In the genomic region with DNA sequence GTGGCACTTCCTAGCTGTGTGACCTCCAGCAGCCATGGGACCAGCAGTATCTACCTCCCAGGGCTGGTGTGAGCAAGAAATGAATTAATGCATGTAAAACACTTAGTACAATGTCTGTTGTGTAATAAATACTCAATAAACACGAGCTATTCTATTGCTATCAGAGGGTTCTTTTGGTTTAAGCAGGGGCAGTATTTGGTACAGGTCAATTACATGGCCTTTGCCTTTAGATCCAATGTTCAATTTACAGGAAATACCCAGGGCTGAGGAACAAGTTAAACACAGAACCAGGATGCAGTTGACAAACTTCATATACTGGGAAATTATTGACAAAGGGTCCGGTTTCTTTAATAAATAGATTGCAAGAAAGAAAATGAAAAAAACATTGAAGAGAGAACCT, we compare ENCODE assay signal across 29 cellular contexts. TPM values are rescaled to one million over a fixed set of nuclear protein-coding genes. Genes with fewer than 3 reads are reported as not detected.
DNase-seq lines count a peak whose midpoint lies in the region; ATAC-seq, FAIRE-seq and TF ChIP-seq lines count a peak whose summit lies in the region.
"Had no signal": no experiment of that assay in that cellular context is flagged by ENCODE, and none has a peak within 500 bp of the region (broad histone marks: within the 10 kb centered on the region; RNA-seq: fewer than 3 reads in every experiment).

No MANE protein-coding gene starts in this region.

- H3K4me1 ChIP-seq in RWPE2 (ENCODE audit: insufficient read depth, poor library complexity, severe bottlenecking) (peaks cover 21% of the 10 kb centered on the region), right cardiac atrium (ENCODE audit: control insufficient read depth, insufficient read depth, low read length) (peaks cover 34% of the 10 kb centered on the region), psoas muscle (peaks cover 15% of the 10 kb centered on the region), smooth muscle cell (ENCODE audit: low read depth) (no peaks in the 10 kb centered on the region)

- WGBS in right cardiac atrium = 65% methylated on average over 2 of the region's 2 CpGs
- 72 to 81% (median 76%) methylated on average over 2 of the region's 2 CpGs for WGBS in psoas muscle, 3 donors
- WGBS in smooth muscle cell (ENCODE audit: low lambda C conversion rate) = 86% methylated on average over 2 of the region's 2 CpGs

- H2AFZ ChIP-seq in smooth muscle cell (ENCODE audit: low read depth) = no peak overlapping the region

- no peaks in the 10 kb centered on the region for H4K20me1 ChIP-seq in smooth muscle cell (ENCODE audit: low read depth)
- H4K20me1 ChIP-seq: BLaER1 treated with 17β-estradiol and CSF1 and Interleukin-3, amounts not matched to agents 10 nM and 100 nM had no signal

- H3K9me3 ChIP-seq in RWPE2 (ENCODE audit: severe bottlenecking) (no peaks in the 10 kb centered on the region), right cardiac atrium (ENCODE audit: control insufficient read depth, low read length) (no peaks in the 10 kb centered on the region), psoas muscle (no peaks in the 10 kb centered on the region), smooth muscle cell (replicated peaks; ENCODE audit: low read depth) (no peaks in the 10 kb centered on the region)
- H3K9me3 ChIP-seq: adrenal gland; BLaER1 treated with 17β-estradiol and CSF1 and Interleukin-3, amounts not matched to agents 10 nM and 100 nM; Caco-2; spleen had no signal

- peak overlapping the region; percentile 97 for H3K27ac ChIP-seq in RWPE2 (ENCODE audit: poor library complexity, severe bottlenecking)
- H3K27ac ChIP-seq in right cardiac atrium (ENCODE audit: low read length) = peak overlapping the region; percentile 68
- H3K27ac ChIP-seq in psoas muscle = no peak overlapping the region
- H3K27ac ChIP-seq in smooth muscle cell (ENCODE audit: low read depth) = no peak overlapping the region
- H3K27ac ChIP-seq: BLaER1 treated with 17β-estradiol and CSF1 and Interleukin-3, amounts not matched to agents 10 nM and 100 nM; brain microvascular endothelial cell; foreskin keratinocyte; spleen had no signal

- H3K36me3 ChIP-seq in RWPE2 (ENCODE audit: low read depth) = peaks cover 22% of the 10 kb centered on the region
- peaks cover 0 to 30% of the 10 kb centered on the region in 2 donors for H3K36me3 ChIP-seq in psoas muscle (ENCODE audit: insufficient read depth in 1 of 2, low read depth in 1 of 2)
- H3K36me3 ChIP-seq in smooth muscle cell (ENCODE audit: low read depth) = no peaks in the 10 kb centered on the region

- intact Hi-C loops in right cardiac atrium (cut with DNase I) = loop anchor here in 2 of 4 donors (5.0 kb wide), 2 partner anchors 90 to 105 kb away; no protein-coding TSS in a partner anchor
- intact Hi-C loops in psoas muscle (cut with DNase I) = loop anchor here in 1 of 2 donors (10.0 kb wide), 1 partner anchor 267 kb away; no protein-coding TSS in a partner anchor

- H3K4me2 ChIP-seq in smooth muscle cell = no peak overlapping the region
- H3K4me2 ChIP-seq: BLaER1 treated with 17β-estradiol and CSF1 and Interleukin-3, amounts not matched to agents 10 nM and 100 nM had no signal

- FAIRE-seq in HTR-8/SVneo (lab: Jason Lieb, UNC) = peak; percentile 70
- FAIRE-seq: GM18507 had no signal

- H3F3A ChIP-seq in smooth muscle cell (ENCODE audit: low read depth) = peaks cover 8% of the 10 kb centered on the region

- H3K9ac ChIP-seq in smooth muscle cell (ENCODE audit: low read depth) = no peak overlapping the region
- H3K9ac ChIP-seq: BLaER1 treated with 17β-estradiol and CSF1 and Interleukin-3, amounts not matched to agents 10 nM and 100 nM had no signal

- H3K79me2 ChIP-seq in smooth muscle cell (ENCODE audit: low read depth) = no peaks in the 10 kb centered on the region

- H3K4me3 ChIP-seq in RWPE2 (ENCODE audit: severe bottlenecking) (no peak overlapping the region), right cardiac atrium (ENCODE audit: low read length) (peak overlapping the region; percentile 11), psoas muscle (peak overlapping the region; percentile 77), smooth muscle cell (no peak overlapping the region)
- H3K4me3 ChIP-seq: adrenal gland; BLaER1 treated with 17β-estradiol and CSF1 and Interleukin-3, amounts not matched to agents 10 nM and 100 nM had no signal

- H3K27me3 ChIP-seq in RWPE2 (ENCODE audit: insufficient read depth, poor library complexity, severe bottlenecking) (no peaks in the 10 kb centered on the region), right cardiac atrium (ENCODE audit: control insufficient read depth, insufficient read depth) (no peaks in the 10 kb centered on the region), psoas muscle (ENCODE audit: insufficient read depth in 3 of 3, low read length in 2 of 3) (no peaks in the 10 kb centered on the region), smooth muscle cell (ENCODE audit: low read depth) (no peaks in the 10 kb centered on the region)
- H3K27me3 ChIP-seq: adrenal gland, brain microvascular endothelial cell, foreskin keratinocyte had no signal

- DNase-seq in HTR-8/SVneo (ENCODE audit: insufficient read length, low spot score) (no peak), RWPE2 (ENCODE audit: low spot score) (no peak), right cardiac atrium (no peak), psoas muscle (no peak), NCI-H187 treated with DMSO at 0.1 percent for 48 hours (lab: John Stamatoyannopoulos, UW) (no peak), NCI-H1105 (lab: John Stamatoyannopoulos, UW) (no peak), DMS153 treated with DMSO at 0.1 percent for 48 hours (lab: John Stamatoyannopoulos, UW; ENCODE audit: unreplicated experiment) (no peak), smooth muscle cell (lab: John Stamatoyannopoulos, UW; ENCODE audit: unreplicated experiment) (no peak)
- DNase-seq: activated CD4-positive, alpha-beta memory T cell treated with anti-CD3 and anti-CD28 coated beads for 36 hours; activated CD4-positive, CD25-positive, alpha-beta regulatory T cell; activated CD8-positive, alpha-beta memory T cell treated with anti-CD3 and anti-CD28 coated beads, Interleukin-2, amount 50 U/mL, for 4 hours; activated naive CD4-positive, alpha-beta T cell treated with anti-CD3 and anti-CD28 coated beads for 36 hours; adrenal gland; brain microvascular endothelial cell; Caco-2; DND-41; effector CD4-positive, alpha-beta T cell; foreskin keratinocyte; MV-4-11; naive thymus-derived CD8-positive, alpha-beta T cell; NCI-H510A; occipital lobe; SIG-M5; stimulated activated CD4-positive, alpha-beta T cell treated with anti-CD3 and anti-CD28 coated beads, Interleukin-4, amount 100 ng/mL, for 1 hour; substantia nigra had no signal

- ATAC-seq in RWPE2 (ENCODE audit: low read depth) (no peak), right cardiac atrium (no peak), psoas muscle (no peak)
- ATAC-seq: foreskin keratinocyte; naive thymus-derived CD8-positive, alpha-beta T cell had no signal

- no peak for TF ChIP-seq CTCF in RWPE2 (IDR thresholded peaks at IDR 0.05; ENCODE audit: poor library complexity, severe bottlenecking)
- TF ChIP-seq CTCF in psoas muscle (IDR thresholded peaks at IDR 0.05) = no peak
- no peak for TF ChIP-seq CTCF in smooth muscle cell (IDR thresholded peaks at IDR 0.05; ENCODE audit: borderline replicate concordance, insufficient read depth, poor library complexity, severe bottlenecking)

RNA-seq across cellular contexts. Expression of gene TGM2, which starts 2.9 kb away (rescaled TPM):
- total RNA-seq in right cardiac atrium (1,000 to 10,000 TPM in 3 of 4 donors, 100 to 1,000 TPM in 1; 963 to 1,731 (median 1,257) TPM), psoas muscle (100 to 1,000 TPM in 3 of 4 donors, 10 to 100 TPM in 1; 38.0 to 235 (median 134) TPM), smooth muscle cell (53.6 and 72.0 TPM in 2 replicates)
- polyA plus RNA-seq in right cardiac atrium (447 TPM), psoas muscle (100 to 1,000 TPM in 1 of 3 donors, 10 to 100 TPM in 2; 23.6 to 168 (median 57.4) TPM), smooth muscle cell (41.7 and 85.6 TPM in 2 replicates)
- total RNA-seq: activated CD4-positive, alpha-beta memory T cell treated with anti-CD3 and anti-CD28 coated beads for 36 hours; activated naive CD4-positive, alpha-beta T cell treated with anti-CD3 and anti-CD28 coated beads for 36 hours; activated T-helper 1 cell treated with anti-CD3 and anti-CD28 coated beads, Interleukin-12 subunit alpha, Interleukin-12 subunit beta, Interleukin-2, Interleukin-4 antibody, amounts not matched to agents 30 ng/mL and 10 ng/mL and 1 ng/mL, durations not matched to agents 14 hours and 24 hours and 36 hours; naive thymus-derived CD8-positive, alpha-beta T cell had no signal
- polyA plus RNA-seq: naive thymus-derived CD8-positive, alpha-beta T cell had no signal

Comparison
In these comparisons a context has a peak if more than half of its experiments do, and no peak if none do; other contexts are left out.
1. H3K27ac ChIP-seq: peak in RWPE2 (single experiment) and right cardiac atrium (single experiment); none in psoas muscle (single experiment) and smooth muscle cell (single experiment).
2. H3K4me3 ChIP-seq: peak in right cardiac atrium (single experiment) and psoas muscle (single experiment); none in RWPE2 (single experiment) and smooth muscle cell (single experiment).
3. RNA of gene TGM2, which starts 2.9 kb away (total RNA-seq): 963 to 1,731 TPM in right cardiac atrium; 38.0 to 235 TPM in psoas muscle and 53.6 to 72.0 TPM in smooth muscle cell; every median in the first group is over 4 times any median in the second.